Comparison of ENCODE assay signal across 11 cellular contexts in the genomic region with DNA sequence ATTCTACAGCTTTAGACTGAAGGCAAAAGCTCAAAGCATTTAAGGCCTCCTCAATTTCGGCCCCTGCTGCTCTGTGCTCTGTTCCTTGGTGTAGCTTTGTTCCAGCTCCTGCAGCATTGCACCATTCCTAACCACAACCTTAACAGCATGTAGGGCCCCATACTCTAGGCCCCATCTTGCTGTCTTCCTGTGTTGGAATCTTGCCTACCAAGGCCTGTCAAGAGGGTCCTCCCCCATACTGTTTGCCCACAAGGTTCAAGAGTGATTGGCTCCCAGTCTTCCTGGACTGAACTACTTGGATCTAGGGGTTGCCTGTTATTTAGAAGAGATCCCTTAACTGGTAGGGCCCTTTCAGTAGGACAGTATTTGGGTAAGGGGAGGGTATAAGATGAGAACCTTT. TPM values are rescaled to one million over a fixed set of nuclear protein-coding genes. Genes with fewer than 3 reads are reported as not detected.
A peak's percentile ranks its signal among the peaks of the same experiment; 100 is the strongest.
DNase-seq lines count a peak whose midpoint lies in the region; ATAC-seq and TF ChIP-seq lines count a peak whose summit lies in the region.
"Had no signal": no experiment of that assay in that cellular context is flagged by ENCODE, and none has a peak within 500 bp of the region (broad histone marks: within the 10 kb centered on the region; RNA-seq: fewer than 3 reads in every experiment).

No MANE protein-coding gene starts in this region.

- no peaks in the 10 kb centered on the region for H3K27me3 Mint-ChIP-seq in activated naive CD8-positive, alpha-beta T cell
- H3K27me3 Mint-ChIP-seq in natural killer cell treated with Interleukin-12 subunit alpha and Interleukin-12 subunit beta and Interleukin-15 and Interleukin-18, amount 100 ng/mL, for 72 hours: no peaks in the 10 kb centered on the region
- H3K27me3 Mint-ChIP-seq: memory B cell had no signal

- no peaks in the 10 kb centered on the region for H3K9me2 ChIP-seq in MM.1S (replicated peaks; ENCODE audit: insufficient read depth, low read length)

- peaks cover 25% of the 10 kb centered on the region for H4K20me1 ChIP-seq in MM.1S (ENCODE audit: insufficient read depth, low read length)

- H3K27ac Mint-ChIP-seq in activated naive CD8-positive, alpha-beta T cell: peak overlapping the region; percentile 100
- H3K27ac Mint-ChIP-seq in natural killer cell treated with Interleukin-12 subunit alpha and Interleukin-12 subunit beta and Interleukin-15 and Interleukin-18, amount 100 ng/mL, for 72 hours: peak overlapping the region; percentile 80 to 97
- H3K27ac Mint-ChIP-seq: memory B cell had no signal

- H3K9ac ChIP-seq in MM.1S (ENCODE audit: low read length): no peak overlapping the region

- H3K9me3 ChIP-seq in MM.1S (replicated peaks; ENCODE audit: insufficient read depth, low read length): no peaks in the 10 kb centered on the region

- DNase-seq in GF-D8 (lab: John Stamatoyannopoulos, UW): peak; percentile 86
- DNase-seq in MM.1S: no peak
- no peak for DNase-seq in natural killer cell treated with Interleukin-12 subunit alpha and Interleukin-12 subunit beta and Interleukin-15 and Interleukin-18, amount 100 ng/mL, for 72 hours (ENCODE audit: low spot score)
- no peak for DNase-seq in NCI-H1092 treated with DMSO at 0.1 percent for 48 hours (lab: John Stamatoyannopoulos, UW)
- DNase-seq in NCI-H2029 treated with DMSO at 0.1 percent for 48 hours (lab: John Stamatoyannopoulos, UW): no peak
- no peak for DNase-seq in activated gamma-delta T cell treated with Interleukin-2 at 50 U/mL for 16 hours
- DNase-seq: amniotic stem cell, NCI-H1694 had no signal

- no peak overlapping the region for H3K4me3 ChIP-seq in MM.1S (ENCODE audit: low read length)

- peaks cover 27% of the 10 kb centered on the region for H3K36me3 Mint-ChIP-seq in activated naive CD8-positive, alpha-beta T cell
- peaks cover 29% of the 10 kb centered on the region for H3K36me3 Mint-ChIP-seq in natural killer cell treated with Interleukin-12 subunit alpha and Interleukin-12 subunit beta and Interleukin-15 and Interleukin-18, amount 100 ng/mL, for 72 hours

- H3K9me3 Mint-ChIP-seq in activated naive CD8-positive, alpha-beta T cell (ENCODE audit: low read depth): no peaks in the 10 kb centered on the region
- no peaks in the 10 kb centered on the region for H3K9me3 Mint-ChIP-seq in natural killer cell treated with Interleukin-12 subunit alpha and Interleukin-12 subunit beta and Interleukin-15 and Interleukin-18, amount 100 ng/mL, for 72 hours
- H3K9me3 Mint-ChIP-seq: memory B cell had no signal

- peaks cover 57% of the 10 kb centered on the region for H3F3A ChIP-seq in MM.1S (ENCODE audit: insufficient read depth, low read length)

- H3K4me1 ChIP-seq in MM.1S (ENCODE audit: low read length): peaks cover 8% of the 10 kb centered on the region; the same call in 1 of the 2 replicates

- H3K4me3 Mint-ChIP-seq in activated naive CD8-positive, alpha-beta T cell: peak overlapping the region; percentile 100
- H3K4me3 Mint-ChIP-seq in natural killer cell treated with Interleukin-12 subunit alpha and Interleukin-12 subunit beta and Interleukin-15 and Interleukin-18, amount 100 ng/mL, for 72 hours: peak overlapping the region; percentile 94
- H3K4me3 Mint-ChIP-seq: memory B cell had no signal

- H3K27me3 ChIP-seq in MM.1S (replicated peaks; ENCODE audit: insufficient read depth, low read length): no peaks in the 10 kb centered on the region

- peak overlapping the region; percentile 75; the same call in 1 of the 2 replicates for H3K27ac ChIP-seq in MM.1S (ENCODE audit: low read length)

- H3K36me3 ChIP-seq in MM.1S (replicated peaks; ENCODE audit: insufficient read depth, low read length): peaks cover 20% of the 10 kb centered on the region

- peaks cover 66% of the 10 kb centered on the region for H3K79me2 ChIP-seq in MM.1S (ENCODE audit: low read length)

- H3K4me2 ChIP-seq in MM.1S (ENCODE audit: low read depth, low read length): peak overlapping the region; percentile 19; the same call in 1 of the 2 replicates

- no peak for TF ChIP-seq CTCF in MM.1S (IDR thresholded peaks at IDR 0.05; ENCODE audit: low read length)

- H2AFZ ChIP-seq in MM.1S (ENCODE audit: low read length): no peak overlapping the region

- H3K4me1 Mint-ChIP-seq in activated naive CD8-positive, alpha-beta T cell (ENCODE audit: low read depth): peaks cover 40% of the 10 kb centered on the region
- H3K4me1 Mint-ChIP-seq in natural killer cell treated with Interleukin-12 subunit alpha and Interleukin-12 subunit beta and Interleukin-15 and Interleukin-18, amount 100 ng/mL, for 72 hours (ENCODE audit: low read depth in 2 of 2): peaks cover 47 to 51% of the 10 kb centered on the region in 2 donors

- ATAC-seq in natural killer cell treated with Interleukin-12 subunit alpha and Interleukin-12 subunit beta and Interleukin-15 and Interleukin-18, amount 100 ng/mL, for 72 hours: no peak
- no peak for ATAC-seq in HG02798 (IDR thresholded peaks at IDR 0.05; ENCODE audit: poor library complexity, unreplicated experiment)

RNA-seq across cellular contexts. Expression of gene TRPV2, which starts 26.8 kb away (rescaled TPM):
- 100 to 1,000 TPM in 1 of 2 donors, 10 to 100 TPM in 1; 83.8 to 125 TPM for total RNA-seq in natural killer cell treated with Interleukin-12 subunit alpha and Interleukin-12 subunit beta and Interleukin-15 and Interleukin-18, amount 100 ng/mL, for 72 hours

RNA-seq across cellular contexts. Expression of gene LRRC75A, which starts 49.9 kb away (rescaled TPM):
- 1 to 10 TPM; 1.9 to 2.6 TPM for total RNA-seq in natural killer cell treated with Interleukin-12 subunit alpha and Interleukin-12 subunit beta and Interleukin-15 and Interleukin-18, amount 100 ng/mL, for 72 hours
